In the genomic region with DNA sequence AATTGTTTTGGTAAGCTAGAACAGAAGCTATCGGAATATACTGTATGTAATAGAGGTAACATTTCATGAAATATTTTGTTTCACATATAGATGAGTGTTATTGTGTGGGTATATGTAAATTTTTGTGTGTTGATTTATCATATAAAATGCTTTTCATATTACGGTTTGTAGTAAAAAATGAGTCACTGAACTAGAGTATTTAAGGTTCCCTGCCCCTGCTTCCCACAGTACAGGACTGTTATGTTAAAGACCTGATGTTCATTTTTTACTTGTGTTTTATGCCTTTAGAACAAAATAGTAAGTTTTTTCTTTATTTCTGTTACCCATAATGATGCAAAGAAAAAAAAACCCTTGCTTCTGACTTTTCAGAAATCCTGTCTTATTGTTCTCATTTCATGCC, we compare ENCODE assay signal across 1 cellular context.
TF ChIP-seq lines count a peak whose summit lies in the region.

No MANE protein-coding gene starts in this region.

TF ChIP-seq in IMR-90, 13 proteins besides CTCF, POLR2A, EP300 and RAD21:
- TF ChIP-seq CEBPB (IDR thresholded peaks at IDR 0.05; ENCODE audit: low read depth, low read length) (no peak), BHLHE40 (IDR thresholded peaks at IDR 0.05; ENCODE audit: low read depth, low read length) (no peak), CHD1 (IDR thresholded peaks at IDR 0.05; ENCODE audit: low read depth, low read length) (no peak), MAFK (IDR thresholded peaks at IDR 0.05; ENCODE audit: low read depth, low read length) (no peak), MXI1 (IDR thresholded peaks at IDR 0.05; ENCODE audit: borderline replicate concordance, low read depth, low read length) (no peak), NFE2L2 (IDR thresholded peaks at IDR 0.05; ENCODE audit: low read depth, low read length) (no peak), FOS (IDR thresholded peaks at IDR 0.05; ENCODE audit: low read depth, low read length) (no peak), MAZ (IDR thresholded peaks at IDR 0.05; ENCODE audit: borderline replicate concordance, low read depth, low read length) (no peak), RFX5 (IDR thresholded peaks at IDR 0.05; ENCODE audit: low read depth, low read length) (no peak), RCOR1 (IDR thresholded peaks at IDR 0.05; ENCODE audit: insufficient replicate concordance, low read length) (no peak), SMC3 (IDR thresholded peaks at IDR 0.05; ENCODE audit: low read depth, low read length) (no peak)
- TF ChIP-seq, protein P1, sequence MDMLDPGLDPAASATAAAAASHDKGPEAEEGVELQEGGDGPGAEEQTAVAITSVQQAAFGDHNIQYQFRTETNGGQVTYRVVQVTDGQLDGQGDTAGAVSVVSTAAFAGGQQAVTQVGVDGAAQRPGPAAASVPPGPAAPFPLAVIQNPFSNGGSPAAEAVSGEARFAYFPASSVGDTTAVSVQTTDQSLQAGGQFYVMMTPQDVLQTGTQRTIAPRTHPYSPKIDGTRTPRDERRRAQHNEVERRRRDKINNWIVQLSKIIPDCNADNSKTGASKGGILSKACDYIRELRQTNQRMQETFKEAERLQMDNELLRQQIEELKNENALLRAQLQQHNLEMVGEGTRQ (IDR thresholded peaks at IDR 0.05; ENCODE audit: low read depth, low read length): no peak
- TF ChIP-seq, protein P2, sequence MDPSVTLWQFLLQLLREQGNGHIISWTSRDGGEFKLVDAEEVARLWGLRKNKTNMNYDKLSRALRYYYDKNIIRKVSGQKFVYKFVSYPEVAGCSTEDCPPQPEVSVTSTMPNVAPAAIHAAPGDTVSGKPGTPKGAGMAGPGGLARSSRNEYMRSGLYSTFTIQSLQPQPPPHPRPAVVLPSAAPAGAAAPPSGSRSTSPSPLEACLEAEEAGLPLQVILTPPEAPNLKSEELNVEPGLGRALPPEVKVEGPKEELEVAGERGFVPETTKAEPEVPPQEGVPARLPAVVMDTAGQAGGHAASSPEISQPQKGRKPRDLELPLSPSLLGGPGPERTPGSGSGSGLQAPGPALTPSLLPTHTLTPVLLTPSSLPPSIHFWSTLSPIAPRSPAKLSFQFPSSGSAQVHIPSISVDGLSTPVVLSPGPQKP (IDR thresholded peaks at IDR 0.05; ENCODE audit: borderline replicate concordance, low read depth, low read length): no peak
